1 cellular context compared by ENCODE assay signal in genomic region chr6:157002795-157003194, GRCh38.
TF ChIP-seq lines count a peak whose summit lies in the region.

No MANE protein-coding gene starts in this region.

TF ChIP-seq in GM23338, 12 proteins besides CTCF, POLR2A, EP300 and RAD21 (continued from another document):
- TF ChIP-seq ZNF462 (CRISPR knock-in tag; IDR thresholded peaks at IDR 0.05): peak; percentile 78
